ENCODE assay signal across 39 cellular contexts in genomic region chr1:19717467-19717866, GRCh38. TPM values are rescaled to one million over a fixed set of nuclear protein-coding genes. Genes with fewer than 3 reads are reported as not detected.
"Had no signal": no experiment of that assay in that cellular context is flagged by ENCODE, and none has a peak within 500 bp of the region (broad histone marks: within the 10 kb centered on the region; RNA-seq: fewer than 3 reads in every experiment).

No MANE protein-coding gene starts in this region.

- H3K4me1 Mint-ChIP-seq: activated B cell treated with CpG ODN at 0.5 μM for 24 hours had no signal

- H3K9me3 Mint-ChIP-seq: activated B cell treated with CpG ODN at 0.5 μM for 24 hours; activated CD4-positive, alpha-beta memory T cell treated with anti-CD3 and anti-CD28 coated beads for 36 hours; activated CD4-positive, alpha-beta T cell treated with anti-CD3 and anti-CD28 coated beads, Interleukin-2, amount 10 ng/mL, durations not matched to agents 24 days and 14 days; activated CD8-positive, alpha-beta T cell treated with anti-CD3 and anti-CD28 coated beads for 36 hours; activated naive CD4-positive, alpha-beta T cell treated with anti-CD3 and anti-CD28 coated beads for 36 hours; activated naive CD8-positive, alpha-beta T cell treated with anti-CD3 and anti-CD28 coated beads for 36 hours; activated T-cell treated with anti-CD3 and anti-CD28 coated beads, Interleukin-2, amount 50 U/mL, for 4 hours; activated T-cell treated with anti-CD3 and anti-CD28 coated beads, Interleukin-2, amount 50 U/mL, for 72 hours; activated T-helper 1 cell treated with anti-CD3 and anti-CD28 coated beads, Interleukin-12 subunit alpha, Interleukin-12 subunit beta, Interleukin-2, Interleukin-4 antibody, amounts not matched to agents 30 ng/mL and 10 ng/mL and 1 ng/mL, durations not matched to agents 14 hours and 24 hours and 36 hours; activated T-helper 17 cell treated with anti-CD3 and anti-CD28 coated beads, Interleukin-2, amount 50 U/mL, for 72 hours; central memory CD8-positive, alpha-beta T cell; T-helper 1 cell treated with Interleukin-12 subunit alpha and Interleukin-12 subunit beta and Interleukin-4 antibody, amounts not matched to agents 30 μg/mL and 1 μg/mL, for 36 hours; T-helper 2 cell treated with Interferon-gamma antibody and Interleukin-4, amounts not matched to agents 5 μg/mL and 100 μg/mL, for 36 hours had no signal

- H3K9me3 ChIP-seq: adrenal gland, body of pancreas had no signal

- H3K36me3 ChIP-seq: adrenal gland, brain microvascular endothelial cell, cardiac muscle cell had no signal

- H3K4me1 ChIP-seq: body of pancreas had no signal

- H3K27me3 ChIP-seq: adrenal gland, body of pancreas, brain microvascular endothelial cell, cardiac muscle cell had no signal

- H3K4me3 Mint-ChIP-seq: activated B cell treated with CpG ODN at 0.5 μM for 24 hours; activated CD4-positive, alpha-beta memory T cell treated with anti-CD3 and anti-CD28 coated beads for 36 hours; activated CD4-positive, alpha-beta T cell treated with anti-CD3 and anti-CD28 coated beads, Interleukin-2, amount 10 ng/mL, durations not matched to agents 24 days and 14 days; activated CD8-positive, alpha-beta T cell treated with anti-CD3 and anti-CD28 coated beads for 36 hours; activated naive CD4-positive, alpha-beta T cell treated with anti-CD3 and anti-CD28 coated beads for 36 hours; activated naive CD8-positive, alpha-beta T cell treated with anti-CD3 and anti-CD28 coated beads for 36 hours; activated T-cell treated with anti-CD3 and anti-CD28 coated beads, Interleukin-2, amount 50 U/mL, for 4 hours; activated T-cell treated with anti-CD3 and anti-CD28 coated beads, Interleukin-2, amount 50 U/mL, for 72 hours; activated T-helper 1 cell treated with anti-CD3 and anti-CD28 coated beads, Interleukin-12 subunit alpha, Interleukin-12 subunit beta, Interleukin-2, Interleukin-4 antibody, amounts not matched to agents 30 ng/mL and 10 ng/mL and 1 ng/mL, durations not matched to agents 14 hours and 24 hours and 36 hours; activated T-helper 17 cell treated with anti-CD3 and anti-CD28 coated beads, Interleukin-2, amount 50 U/mL, for 72 hours; central memory CD8-positive, alpha-beta T cell; T-helper 1 cell treated with Interleukin-12 subunit alpha and Interleukin-12 subunit beta and Interleukin-4 antibody, amounts not matched to agents 30 μg/mL and 1 μg/mL, for 36 hours; T-helper 2 cell treated with Interferon-gamma antibody and Interleukin-4, amounts not matched to agents 5 μg/mL and 100 μg/mL, for 36 hours had no signal

- FAIRE-seq: astrocyte, bronchial epithelial cell, TTC549 had no signal

- ATAC-seq: activated CD8-positive, alpha-beta T cell treated with anti-CD3 and anti-CD28 coated beads for 36 hours; activated naive CD4-positive, alpha-beta T cell treated with anti-CD3 and anti-CD28 coated beads, Interleukin-2, amount 50 U/mL, for 72 hours; activated T-cell treated with anti-CD3 and anti-CD28 coated beads, Interleukin-2, amount 50 U/mL, for 4 hours; activated T-cell treated with anti-CD3 and anti-CD28 coated beads, Interleukin-2, amount 50 U/mL, for 72 hours; activated T-helper 17 cell treated with anti-CD3 and anti-CD28 coated beads, Interleukin-2, amount 50 U/mL, for 72 hours; body of pancreas had no signal

- H3K4me3 ChIP-seq: adrenal gland, body of pancreas, cardiac muscle cell had no signal

- DNase-seq: activated B cell treated with CpG ODN at 0.5 μM for 24 hours; activated CD4-positive, alpha-beta memory T cell treated with anti-CD3 and anti-CD28 coated beads for 36 hours; activated CD4-positive, alpha-beta T cell treated with anti-CD3 and anti-CD28 coated beads for 4 hours; activated CD4-positive, alpha-beta T cell treated with anti-CD3 and anti-CD28 coated beads, Interleukin-2, amount 10 ng/mL, durations not matched to agents 24 days and 14 days; activated CD4-positive, alpha-beta T cell treated with anti-CD3 and anti-CD28 coated beads, Interleukin-2, amount 50 U/mL, for 1 hour; activated CD4-positive, alpha-beta T cell treated with anti-CD3 and anti-CD28 coated beads, Interleukin-2, amount 50 U/mL, for 4 hours; activated CD4-positive, CD25-positive, alpha-beta regulatory T cell treated with anti-CD3 and anti-CD28 coated beads, Interleukin-2, amount 50 U/mL, for 72 hours; activated CD8-positive, alpha-beta memory T cell treated with anti-CD3 and anti-CD28 coated beads, Interleukin-2, amount 50 U/mL, for 4 hours; activated CD8-positive, alpha-beta T cell treated with anti-CD3 and anti-CD28 coated beads for 36 hours; activated effector memory CD4-positive, alpha-beta T cell treated with anti-CD3 and anti-CD28 coated beads, Interleukin-2, amount 50 U/mL, for 16 hours; activated gamma-delta T cell treated with Interleukin-2 at 50 U/mL for 16 hours; activated naive CD4-positive, alpha-beta T cell; activated naive CD4-positive, alpha-beta T cell treated with anti-CD3 and anti-CD28 coated beads for 36 hours; activated naive CD4-positive, alpha-beta T cell treated with anti-CD3 and anti-CD28 coated beads, Interleukin-2, amount 50 U/mL, for 16 hours; activated naive CD8-positive, alpha-beta T cell treated with anti-CD3 and anti-CD28 coated beads for 36 hours; activated T-cell treated with anti-CD3 and anti-CD28 coated beads for 4 hours; activated T-cell treated with anti-CD3 and anti-CD28 coated beads, Interleukin-2, amount 50 U/mL, for 1 hour; activated T-cell treated with anti-CD3 and anti-CD28 coated beads, Interleukin-2, amount 50 U/mL, for 4 hours; activated T-cell treated with anti-CD3 and anti-CD28 coated beads, Interleukin-2, amount 50 U/mL, for 72 hours; adrenal gland; body of pancreas; brain microvascular endothelial cell; cerebellar nuclear complex; SW 1271; T-helper 1 cell; T-helper 2 cell; T-helper 9 cell had no signal

- H3K27me3 Mint-ChIP-seq: activated B cell treated with CpG ODN at 0.5 μM for 24 hours; activated CD4-positive, alpha-beta memory T cell treated with anti-CD3 and anti-CD28 coated beads for 36 hours; activated CD4-positive, alpha-beta T cell treated with anti-CD3 and anti-CD28 coated beads, Interleukin-2, amount 10 ng/mL, durations not matched to agents 24 days and 14 days; activated CD8-positive, alpha-beta T cell treated with anti-CD3 and anti-CD28 coated beads for 36 hours; activated naive CD8-positive, alpha-beta T cell treated with anti-CD3 and anti-CD28 coated beads for 36 hours; activated T-helper 17 cell treated with anti-CD3 and anti-CD28 coated beads, Interleukin-2, amount 50 U/mL, for 72 hours; central memory CD8-positive, alpha-beta T cell had no signal

- H3K27ac Mint-ChIP-seq: activated B cell treated with CpG ODN at 0.5 μM for 24 hours; activated CD4-positive, alpha-beta memory T cell treated with anti-CD3 and anti-CD28 coated beads for 36 hours; activated CD4-positive, alpha-beta T cell treated with anti-CD3 and anti-CD28 coated beads, Interleukin-2, amount 10 ng/mL, durations not matched to agents 24 days and 14 days; activated CD8-positive, alpha-beta T cell treated with anti-CD3 and anti-CD28 coated beads for 36 hours; activated naive CD4-positive, alpha-beta T cell treated with anti-CD3 and anti-CD28 coated beads for 36 hours; activated naive CD4-positive, alpha-beta T cell treated with anti-CD3 and anti-CD28 coated beads, Interleukin-2, amount 50 U/mL, for 72 hours; activated naive CD8-positive, alpha-beta T cell treated with anti-CD3 and anti-CD28 coated beads for 36 hours; activated T-cell treated with anti-CD3 and anti-CD28 coated beads, Interleukin-2, amount 50 U/mL, for 72 hours; activated T-helper 1 cell treated with anti-CD3 and anti-CD28 coated beads, Interleukin-12 subunit alpha, Interleukin-12 subunit beta, Interleukin-2, Interleukin-4 antibody, amounts not matched to agents 30 ng/mL and 10 ng/mL and 1 ng/mL, durations not matched to agents 14 hours and 24 hours and 36 hours; activated T-helper 17 cell treated with anti-CD3 and anti-CD28 coated beads, Interleukin-2, amount 50 U/mL, for 72 hours; T-helper 1 cell treated with Interleukin-12 subunit alpha and Interleukin-12 subunit beta and Interleukin-4 antibody, amounts not matched to agents 30 μg/mL and 1 μg/mL, for 36 hours; T-helper 2 cell treated with Interferon-gamma antibody and Interleukin-4, amounts not matched to agents 5 μg/mL and 100 μg/mL, for 36 hours had no signal

- H3K27ac ChIP-seq: adrenal gland, body of pancreas, brain microvascular endothelial cell, cardiac muscle cell, VCaP had no signal

RNA-seq across cellular contexts. Expression of gene HTR6, which starts 52.8 kb away (rescaled TPM):
- total RNA-seq: activated B cell treated with CpG ODN at 0.5 μM for 24 hours; activated CD4-positive, alpha-beta T cell treated with anti-CD3 and anti-CD28 coated beads, Interleukin-2, amount 10 ng/mL, durations not matched to agents 24 days and 14 days; activated CD8-positive, alpha-beta memory T cell treated with anti-CD3 and anti-CD28 coated beads for 36 hours; activated CD8-positive, alpha-beta T cell treated with anti-CD3 and anti-CD28 coated beads for 36 hours; activated naive CD8-positive, alpha-beta T cell treated with anti-CD3 and anti-CD28 coated beads for 36 hours; activated T-helper 1 cell treated with anti-CD3 and anti-CD28 coated beads, Interleukin-12 subunit alpha, Interleukin-12 subunit beta, Interleukin-2, Interleukin-4 antibody, amounts not matched to agents 30 ng/mL and 10 ng/mL and 1 ng/mL, durations not matched to agents 14 hours and 24 hours and 36 hours; adrenal gland; body of pancreas; bronchial epithelial cell; cardiac muscle cell had no signal
- polyA plus RNA-seq: adrenal gland, cardiac muscle cell had no signal
